1 cellular context compared by ENCODE assay signal in the genomic region with DNA sequence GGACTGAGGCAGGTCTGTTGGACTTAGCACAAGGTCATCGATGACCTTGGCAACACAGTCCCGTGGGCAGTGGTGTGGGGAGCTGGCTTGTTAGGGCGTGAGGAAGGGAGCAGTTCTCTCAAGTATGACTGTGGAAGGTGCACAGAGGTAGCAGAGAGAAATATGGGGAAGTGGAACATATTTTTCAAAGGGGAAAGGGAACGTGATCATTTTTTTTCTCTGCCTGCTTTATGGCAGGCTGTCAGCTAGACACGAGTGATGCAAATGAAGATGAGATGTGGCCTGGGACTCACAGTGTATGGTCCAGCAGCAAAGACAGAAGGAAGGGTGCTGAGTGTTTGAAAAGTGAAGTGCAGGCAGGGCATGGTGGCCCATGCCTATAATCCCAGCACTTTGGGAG.
TF ChIP-seq lines count a peak whose summit lies in the region.

No MANE protein-coding gene starts in this region.

TF ChIP-seq in IMR-90, 13 proteins besides CTCF, POLR2A, EP300 and RAD21:
- TF ChIP-seq, protein P1, sequence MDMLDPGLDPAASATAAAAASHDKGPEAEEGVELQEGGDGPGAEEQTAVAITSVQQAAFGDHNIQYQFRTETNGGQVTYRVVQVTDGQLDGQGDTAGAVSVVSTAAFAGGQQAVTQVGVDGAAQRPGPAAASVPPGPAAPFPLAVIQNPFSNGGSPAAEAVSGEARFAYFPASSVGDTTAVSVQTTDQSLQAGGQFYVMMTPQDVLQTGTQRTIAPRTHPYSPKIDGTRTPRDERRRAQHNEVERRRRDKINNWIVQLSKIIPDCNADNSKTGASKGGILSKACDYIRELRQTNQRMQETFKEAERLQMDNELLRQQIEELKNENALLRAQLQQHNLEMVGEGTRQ (IDR thresholded peaks at IDR 0.05; ENCODE audit: low read depth, low read length): no peak
- TF ChIP-seq CEBPB (IDR thresholded peaks at IDR 0.05; ENCODE audit: low read depth, low read length) (no peak), CHD1 (IDR thresholded peaks at IDR 0.05; ENCODE audit: low read depth, low read length) (no peak), RFX5 (IDR thresholded peaks at IDR 0.05; ENCODE audit: low read depth, low read length) (no peak), RCOR1 (IDR thresholded peaks at IDR 0.05; ENCODE audit: insufficient replicate concordance, low read length) (no peak), BHLHE40 (IDR thresholded peaks at IDR 0.05; ENCODE audit: low read depth, low read length) (no peak), MAZ (IDR thresholded peaks at IDR 0.05; ENCODE audit: borderline replicate concordance, low read depth, low read length) (no peak), FOS (IDR thresholded peaks at IDR 0.05; ENCODE audit: low read depth, low read length) (no peak), MAFK (IDR thresholded peaks at IDR 0.05; ENCODE audit: low read depth, low read length) (no peak), NFE2L2 (IDR thresholded peaks at IDR 0.05; ENCODE audit: low read depth, low read length) (no peak), MXI1 (IDR thresholded peaks at IDR 0.05; ENCODE audit: borderline replicate concordance, low read depth, low read length) (no peak), SMC3 (IDR thresholded peaks at IDR 0.05; ENCODE audit: low read depth, low read length) (no peak)
- TF ChIP-seq, protein P2, sequence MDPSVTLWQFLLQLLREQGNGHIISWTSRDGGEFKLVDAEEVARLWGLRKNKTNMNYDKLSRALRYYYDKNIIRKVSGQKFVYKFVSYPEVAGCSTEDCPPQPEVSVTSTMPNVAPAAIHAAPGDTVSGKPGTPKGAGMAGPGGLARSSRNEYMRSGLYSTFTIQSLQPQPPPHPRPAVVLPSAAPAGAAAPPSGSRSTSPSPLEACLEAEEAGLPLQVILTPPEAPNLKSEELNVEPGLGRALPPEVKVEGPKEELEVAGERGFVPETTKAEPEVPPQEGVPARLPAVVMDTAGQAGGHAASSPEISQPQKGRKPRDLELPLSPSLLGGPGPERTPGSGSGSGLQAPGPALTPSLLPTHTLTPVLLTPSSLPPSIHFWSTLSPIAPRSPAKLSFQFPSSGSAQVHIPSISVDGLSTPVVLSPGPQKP (IDR thresholded peaks at IDR 0.05; ENCODE audit: borderline replicate concordance, low read depth, low read length): no peak
